ENCODE assay signal across 21 cellular contexts in the genomic region with DNA sequence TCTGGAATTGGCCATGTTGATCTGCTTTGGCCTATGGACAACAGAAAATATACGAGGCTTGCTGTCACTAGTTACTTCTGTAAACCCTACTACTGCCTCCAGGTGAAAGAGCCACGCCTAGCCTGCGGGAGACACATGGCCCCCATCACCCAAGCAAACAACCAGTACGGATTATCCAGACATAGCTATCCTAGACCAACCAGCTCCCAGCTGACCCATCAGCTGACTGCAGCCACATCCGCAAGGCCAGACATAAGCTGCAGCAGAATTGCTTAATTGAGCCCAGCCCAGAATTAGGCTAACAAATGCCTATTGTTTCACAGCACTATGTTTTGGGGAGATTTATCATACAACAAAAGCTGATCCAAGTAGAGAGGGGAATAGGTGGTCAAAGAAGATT. TPM values are rescaled to one million over a fixed set of nuclear protein-coding genes. Genes with fewer than 3 reads are reported as not detected.
DNase-seq lines count a peak whose midpoint lies in the region; TF ChIP-seq lines count a peak whose summit lies in the region.
"Had no signal": no experiment of that assay in that cellular context is flagged by ENCODE, and none has a peak within 500 bp of the region (broad histone marks: within the 10 kb centered on the region; RNA-seq: fewer than 3 reads in every experiment).

No MANE protein-coding gene starts in this region.

- no peak overlapping the region for H3K18ac ChIP-seq in mesendoderm (ENCODE audit: low read length)

- H3K36me3 ChIP-seq in mesendoderm (ENCODE audit: control insufficient read depth, insufficient read depth, low read length): no peaks in the 10 kb centered on the region
- peaks cover 0 to 5% (median 2%) of the 10 kb centered on the region in 4 donors for H3K36me3 ChIP-seq in esophagus muscularis mucosa
- no peaks in the 10 kb centered on the region for H3K36me3 ChIP-seq in tibial nerve
- H3K36me3 ChIP-seq: HAP-1 had no signal

- TF ChIP-seq POLR2A in esophagus muscularis mucosa (IDR thresholded peaks at IDR 0.05; ENCODE audit: low read depth) (no peak), tibial nerve (IDR thresholded peaks at IDR 0.05) (no peak)

- TF ChIP-seq EP300 in esophagus muscularis mucosa (IDR thresholded peaks at IDR 0.05) (no peak), tibial nerve (IDR thresholded peaks at IDR 0.05) (no peak)

- H2BK15ac ChIP-seq in mesendoderm (replicated peaks; ENCODE audit: low read depth): no peak overlapping the region

- H4K8ac ChIP-seq in mesendoderm (ENCODE audit: low read depth, low read length): no peak overlapping the region

- H2BK5ac ChIP-seq in mesendoderm (ENCODE audit: low read length): no peak overlapping the region

- H3K4ac ChIP-seq in mesendoderm (ENCODE audit: low read depth, low read length): no peak overlapping the region

- no peak overlapping the region for H2AK5ac ChIP-seq in mesendoderm (ENCODE audit: low read length)

- peaks cover 3% of the 10 kb centered on the region for H3K79me2 ChIP-seq in mesendoderm (ENCODE audit: control insufficient read depth, insufficient read depth, low read length)

- H3K27me3 ChIP-seq in dorsolateral prefrontal cortex: no peaks in the 10 kb centered on the region
- H3K27me3 ChIP-seq in mesendoderm (ENCODE audit: insufficient read depth, low read length, poor library complexity): no peaks in the 10 kb centered on the region
- H3K27me3 ChIP-seq in esophagus muscularis mucosa: no peaks in the 10 kb centered on the region
- H3K27me3 ChIP-seq in tibial nerve: no peaks in the 10 kb centered on the region

- H3K4me3 ChIP-seq in dorsolateral prefrontal cortex: peak overlapping the region in 5 of 59 donors; percentile 3 to 12 (median 6)
- H3K4me3 ChIP-seq in mesendoderm (ENCODE audit: low read length): no peak overlapping the region
- H3K4me3 ChIP-seq in esophagus muscularis mucosa: no peak overlapping the region
- no peak overlapping the region for H3K4me3 ChIP-seq in tibial nerve
- H3K4me3 ChIP-seq: HAP-1, PC-9 had no signal

- no peak overlapping the region for H3K9ac ChIP-seq in mesendoderm (ENCODE audit: low read length)

- H4K5ac ChIP-seq in mesendoderm (ENCODE audit: low read length): no peak overlapping the region

- peak in 1 of 56 donors; percentile 18 for TF ChIP-seq CTCF in dorsolateral prefrontal cortex (IDR thresholded peaks at IDR 0.05 in 54 of 56, conservative IDR thresholded peaks at IDR 0.05 in 2 of 56; ENCODE audit: low read depth in 1 of 56, partially characterized antibody in 56 of 56)
- TF ChIP-seq CTCF in esophagus muscularis mucosa (IDR thresholded peaks at IDR 0.05): no peak
- TF ChIP-seq CTCF in tibial nerve (IDR thresholded peaks at IDR 0.05): no peak

- H3K4me1 ChIP-seq in mesendoderm (ENCODE audit: control insufficient read depth, low read depth, low read length) (no peaks in the 10 kb centered on the region), esophagus muscularis mucosa (peaks cover 8 to 62% (median 49%) of the 10 kb centered on the region in 4 donors), tibial nerve (peaks cover 0 to 3% (median 0%) of the 10 kb centered on the region in 4 donors)

- no peak overlapping the region for H3K4me2 ChIP-seq in mesendoderm (ENCODE audit: low read length)
- H3K4me2 ChIP-seq: PC-9 had no signal

- no CpG with 5 or more reads among the region's 5 CpGs for WGBS in mesendoderm (ENCODE audit: extremely low coverage, insufficient coverage, low lambda C conversion rate)
- WGBS in esophagus muscularis mucosa: 90% methylated on average over 5 of the region's 5 CpGs
- WGBS in tibial nerve, 2 donors: 84 to 87% methylated on average over 5 of the region's 5 CpGs

- H3K79me1 ChIP-seq in mesendoderm (ENCODE audit: low read length): peaks cover 4% of the 10 kb centered on the region

- intact Hi-C loops in dorsolateral prefrontal cortex (cut with DNase I): no loop called here
- intact Hi-C loops in esophagus muscularis mucosa (cut with DNase I): no loop called here

- H2BK120ac ChIP-seq in mesendoderm (ENCODE audit: low read depth, low read length): no peak overlapping the region

- DNase-seq in Ammon's horn (ENCODE audit: low spot score) (peak; percentile 69), NCI-H748 (lab: John Stamatoyannopoulos, UW; ENCODE audit: unreplicated experiment) (peak; percentile 95), dorsolateral prefrontal cortex (peak in 9 of 10 donors; percentile 40 to 73 (median 58)), mesendoderm (peak; percentile 28), esophagus muscularis mucosa (ENCODE audit: extremely low spot score) (no peak), COLO668 (lab: John Stamatoyannopoulos, UW; ENCODE audit: unreplicated experiment) (no peak), tibial nerve (ENCODE audit: low spot score in 2 of 2) (no peak), SHP77 (lab: John Stamatoyannopoulos, UW) (no peak)
- DNase-seq: activated CD4-positive, alpha-beta T cell treated with anti-CD3 and anti-CD28 coated beads, Interleukin-2, amount 10 ng/mL, durations not matched to agents 24 days and 14 days; activated naive CD4-positive, alpha-beta T cell treated with anti-CD3 and anti-CD28 coated beads, Interleukin-2, amount 50 U/mL, for 16 hours; CD4-positive, alpha-beta memory T cell; dermis blood vessel endothelial cell; DMS79; erythroblast; immature natural killer cell; NCI-H1436 treated with DMSO at 0.1 percent for 48 hours; NCI-H510A; PC-9; right cardiac atrium; stimulated activated naive CD8-positive, alpha-beta T cell treated with anti-CD3 and anti-CD28 coated beads, Interleukin-15, amount 100 ng/mL, for 72 hours had no signal

- H3K27ac ChIP-seq in dorsolateral prefrontal cortex (peak overlapping the region in 35 of 59 donors; percentile 0 to 70 (median 33)), mesendoderm (ENCODE audit: low read depth, low read length) (no peak overlapping the region), esophagus muscularis mucosa (replicated peaks in 1 of 4) (no peak overlapping the region), tibial nerve (no peak overlapping the region)
- H3K27ac ChIP-seq: PC-9 had no signal

- no peak overlapping the region for H3K23ac ChIP-seq in mesendoderm (ENCODE audit: low read length)

- no peak overlapping the region for H3K56ac ChIP-seq in mesendoderm (ENCODE audit: low read length)

- H3K9me3 ChIP-seq in esophagus muscularis mucosa (no peaks in the 10 kb centered on the region), tibial nerve (no peaks in the 10 kb centered on the region)
- H3K9me3 ChIP-seq: HAP-1 had no signal

RNA-seq across cellular contexts. Expression of a gene that starts 13.5 kb away (rescaled TPM):
- total RNA-seq in dorsolateral prefrontal cortex (10 to 100 TPM; 34.5 to 90.2 (median 58.2) TPM), esophagus muscularis mucosa (10 to 100 TPM; 38.9 to 50.4 (median 45.3) TPM), tibial nerve (10 to 100 TPM; 26.7 to 45.9 (median 34.1) TPM)
- 3.5 TPM for polyA plus RNA-seq in mesendoderm (2013, experiment 1 of 2)
- 2.2 TPM for polyA plus RNA-seq in mesendoderm (2013, experiment 2 of 2)

Comparison
In these comparisons a context has a peak if more than half of its experiments do, and no peak if none do; other contexts are left out.
1. DNase-seq: peak in Ammon's horn (single experiment), NCI-H748 (single experiment), dorsolateral prefrontal cortex (9 of 10) and mesendoderm (single experiment); none in esophagus muscularis mucosa (single experiment), COLO668 (single experiment), tibial nerve (0 of 2) and SHP77 (0 of 2).
2. H3K27ac ChIP-seq: peak in dorsolateral prefrontal cortex (35 of 59); none in mesendoderm (single experiment), esophagus muscularis mucosa (0 of 4) and tibial nerve (0 of 4).